Comparison of ENCODE assay signal across 9 cellular contexts in the genomic region with DNA sequence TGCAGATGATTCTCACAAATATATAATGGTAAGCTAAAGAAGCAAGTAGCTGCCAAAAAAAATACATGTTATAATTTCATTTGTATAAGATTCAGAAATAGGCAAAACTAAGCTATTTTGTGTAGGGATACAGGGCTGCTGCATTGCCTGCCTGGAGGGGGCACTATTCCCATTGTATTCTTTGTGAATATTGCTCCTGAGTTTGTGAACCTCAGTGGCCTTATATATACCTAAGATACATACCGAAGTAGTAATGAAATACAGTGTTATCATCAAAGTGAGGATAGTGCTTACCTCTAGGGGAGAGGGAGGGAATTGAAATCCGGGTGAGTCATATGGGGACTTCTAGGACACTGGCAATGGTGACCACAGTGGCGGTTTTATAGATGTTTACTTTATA. TPM values are rescaled to one million over a fixed set of nuclear protein-coding genes. Genes with fewer than 3 reads are reported as not detected.
A peak's percentile ranks its signal among the peaks of the same experiment; 100 is the strongest.
DNase-seq lines count a peak whose midpoint lies in the region; ATAC-seq, FAIRE-seq and TF ChIP-seq lines count a peak whose summit lies in the region.
"Had no signal": no experiment of that assay in that cellular context is flagged by ENCODE, and none has a peak within 500 bp of the region (broad histone marks: within the 10 kb centered on the region; RNA-seq: fewer than 3 reads in every experiment).

No MANE protein-coding gene starts in this region.

- no peak overlapping the region for H3K4me3 ChIP-seq in right lobe of liver
- H3K4me3 ChIP-seq in coronary artery = no peak overlapping the region
- no peak overlapping the region for H3K4me3 ChIP-seq in adrenal gland
- no peak overlapping the region for H3K4me3 ChIP-seq in vagina

- no peak for ATAC-seq in right lobe of liver

- H3K9me3 ChIP-seq in right lobe of liver = no peaks in the 10 kb centered on the region
- H3K9me3 ChIP-seq in adrenal gland (replicated peaks in 1 of 3) = no peaks in the 10 kb centered on the region
- H3K9me3 ChIP-seq in vagina = no peaks in the 10 kb centered on the region

- DNase-seq in D721Med (ENCODE audit: insufficient read length, low spot score) = no peak
- peak; percentile 33 for DNase-seq in HT-29 (ENCODE audit: low spot score)
- peak; percentile 4 for DNase-seq in astrocyte of the hippocampus (ENCODE audit: low read depth, low spot score)
- no peak for DNase-seq in right lobe of liver
- no peak for DNase-seq in coronary artery (ENCODE audit: low spot score)
- DNase-seq in NCI-H1105 treated with DMSO at 0.1 percent for 48 hours (lab: John Stamatoyannopoulos, UW) = no peak
- DNase-seq in adrenal gland = no peak
- DNase-seq in vagina (ENCODE audit: extremely low spot score in 2 of 2) = no peak
- DNase-seq: activated naive CD4-positive, alpha-beta T cell treated with Interleukin-2 at 50 U/mL for 16 hours had no signal

- 93% methylated on average over 3 of the region's 3 CpGs for WGBS in right lobe of liver (ENCODE audit: insufficient coverage, low coverage, low lambda C conversion rate, missing lambda C conversion rate)
- 79 to 82% (median 81%) methylated on average over 3 of the region's 3 CpGs for WGBS in adrenal gland, 4 donors

- H3K36me3 ChIP-seq in right lobe of liver (peaks cover 12 to 85% (median 40%) of the 10 kb centered on the region in 4 donors), adrenal gland (replicated peaks in 1 of 2) (peaks cover 0 to 85% of the 10 kb centered on the region in 2 donors), vagina (peaks cover 0 to 86% of the 10 kb centered on the region in 2 donors)

- TF ChIP-seq CTCF in D721Med (IDR thresholded peaks at IDR 0.05; ENCODE audit: insufficient read depth, missing control alignments) = peak; percentile 40
- peak in 3 of 4 donors; percentile 39 to 42 (median 40) for TF ChIP-seq CTCF in right lobe of liver (IDR thresholded peaks at IDR 0.05)
- no peak for TF ChIP-seq CTCF in coronary artery (IDR thresholded peaks at IDR 0.05)
- peak in 3 of 6 experiments; percentile 18 to 31 (median 26) for TF ChIP-seq CTCF in adrenal gland (IDR thresholded peaks at IDR 0.05)
- TF ChIP-seq CTCF in vagina (IDR thresholded peaks at IDR 0.05) = peak in 1 of 3 experiments; percentile 26

- intact Hi-C loops in right lobe of liver (cut with DNase I) (no loop called here), adrenal gland (cut with DNase I) (no loop called here), vagina (cut with DNase I) (no loop called here)

- H3K4me1 ChIP-seq in right lobe of liver (no peaks in the 10 kb centered on the region), adrenal gland (replicated peaks in 1 of 2) (peaks cover 0 to 5% of the 10 kb centered on the region in 2 donors), vagina (no peaks in the 10 kb centered on the region)

- no peak for TF ChIP-seq POLR2A in right lobe of liver (IDR thresholded peaks at IDR 0.05)
- no peak for TF ChIP-seq POLR2A in adrenal gland (IDR thresholded peaks at IDR 0.05)
- no peak for TF ChIP-seq POLR2A in vagina (IDR thresholded peaks at IDR 0.05)

- FAIRE-seq in D721Med (lab: Jason Lieb, UNC) = no peak

- H3K27ac ChIP-seq in right lobe of liver (no peak overlapping the region), coronary artery (no peak overlapping the region), adrenal gland (no peak overlapping the region), vagina (no peak overlapping the region)

- H3K27me3 ChIP-seq in right lobe of liver = no peaks in the 10 kb centered on the region
- H3K27me3 ChIP-seq in adrenal gland = no peaks in the 10 kb centered on the region
- H3K27me3 ChIP-seq in vagina = no peaks in the 10 kb centered on the region

RNA-seq across cellular contexts. Expression of a gene that starts 53.5 kb away (rescaled TPM):
- 40.7 and 45.7 TPM in 2 replicates for total RNA-seq in HT-29 (2014; rRNA removed; shearing (Covaris generic))
- total RNA-seq in right lobe of liver = 10 to 100 TPM in 1 of 6 experiments, 1 to 10 TPM in 5; 7.2 to 12.4 (median 8.3) TPM
- 10 to 100 TPM in 5 of 8 donors, 1 to 10 TPM in 3; 3.7 to 19.4 (median 11.0) TPM for total RNA-seq in adrenal gland
- 1 to 10 TPM; 6.2 to 9.7 (median 9.1) TPM for polyA plus RNA-seq in adrenal gland
- total RNA-seq in vagina = 9.8 TPM

Comparison
In these comparisons a context has a peak if more than half of its experiments do, and no peak if none do; other contexts are left out.
1. DNase-seq: peak in HT-29 (single experiment) and astrocyte of the hippocampus (single experiment); none in D721Med (single experiment), right lobe of liver (0 of 3), coronary artery (single experiment), NCI-H1105 treated with DMSO at 0.1 percent for 48 hours (single experiment), adrenal gland (0 of 7) and vagina (0 of 2).